In the genomic region with DNA sequence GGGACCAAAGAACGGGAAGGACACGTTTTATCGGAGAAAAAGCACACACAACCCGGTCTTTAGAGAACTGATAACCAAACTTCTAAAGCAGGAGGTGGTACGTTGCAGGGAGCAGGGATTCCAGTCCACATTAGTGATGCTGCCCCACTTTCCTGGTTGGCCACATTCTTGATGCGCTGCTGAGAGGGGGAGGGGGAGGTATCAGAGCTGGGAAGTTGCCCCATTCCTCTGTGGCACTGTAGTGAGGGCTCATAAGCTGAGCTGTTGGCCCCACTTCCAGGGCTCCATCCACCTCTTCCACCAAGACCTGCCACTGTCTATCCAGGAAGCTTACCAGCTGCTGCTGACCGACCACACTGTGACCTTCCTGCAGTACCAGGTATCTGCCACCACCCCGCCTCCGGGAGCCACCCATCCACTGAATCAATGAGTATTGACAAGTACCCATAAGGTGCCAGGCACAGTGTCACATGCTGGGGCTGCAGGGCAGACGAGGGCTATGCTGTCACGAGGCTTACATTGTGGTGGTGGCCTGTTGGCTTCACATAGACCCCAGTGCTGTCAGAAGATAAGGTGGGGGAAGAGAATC, we compare ENCODE assay signal across 8 cellular contexts. TPM values are rescaled to one million over a fixed set of nuclear protein-coding genes. Genes with fewer than 3 reads are reported as not detected.
DNase-seq lines count a peak whose midpoint lies in the region; ATAC-seq, FAIRE-seq and TF ChIP-seq lines count a peak whose summit lies in the region.

No MANE protein-coding gene starts in this region.

- H3K9me3 Mint-ChIP-seq in MCF 10A (ENCODE audit: unreplicated experiment) (no peaks in the 10 kb centered on the region), mesothelial cell of epicardium (no peaks in the 10 kb centered on the region)

- TF ChIP-seq CTCF in GM06990 (IDR thresholded peaks at IDR 0.05; ENCODE audit: insufficient read depth, low read length, poor library complexity, severe bottlenecking), result peak; percentile 7
- TF ChIP-seq CTCF in MCF 10A (IDR thresholded peaks at IDR 0.05; ENCODE audit: unreplicated experiment), result no peak
- peak; percentile 27 for TF ChIP-seq CTCF in mesothelial cell of epicardium (IDR thresholded peaks at IDR 0.05; ENCODE audit: unreplicated experiment)

- CTCF ChIA-PET in MCF 10A (lab: Yijun Ruan, JAX), result interaction anchor here (0.5 to 1.6 kb wide), 10 partner anchors 7 to 357 kb away, joined by 3 to 12 read pairs (median 4); a partner anchor contains a TSS

- no peaks in the 10 kb centered on the region for H3K27me3 Mint-ChIP-seq in MCF 10A (ENCODE audit: insufficient read depth, unreplicated experiment)
- H3K27me3 Mint-ChIP-seq in mesothelial cell of epicardium (ENCODE audit: low read depth), result no peaks in the 10 kb centered on the region

- BruUV-seq in MCF 10A (replicated peaks; lab: Mats Ljungman, UMichigan), result no TSS peak

- H3K36me3 Mint-ChIP-seq in MCF 10A (ENCODE audit: insufficient read depth, unreplicated experiment), result peaks cover 54% of the 10 kb centered on the region
- peaks cover 7% of the 10 kb centered on the region for H3K36me3 Mint-ChIP-seq in mesothelial cell of epicardium

- intact Hi-C loops in MCF 10A (cut with micrococcal nuclease), result loop anchor here (2.0 kb wide), 2 partner anchors 71 to 243 kb away; no protein-coding TSS in a partner anchor

- H3K36me3 ChIP-seq in GM06990 (ENCODE audit: control insufficient read depth, insufficient read depth, low read length) (peaks cover 4% of the 10 kb centered on the region), NT2/D1 (ENCODE audit: insufficient read depth, insufficient read length, low read length) (peaks cover 59% of the 10 kb centered on the region)

- H3K9me3 ChIP-seq in NT2/D1 (ENCODE audit: insufficient read depth, low read length), result no peaks in the 10 kb centered on the region

- H3K27me3 ChIP-seq in GM06990 (replicated peaks; ENCODE audit: control insufficient read depth, insufficient read depth, low read length) (no peaks in the 10 kb centered on the region; the same call in 1 of the 2 replicates), NT2/D1 (ENCODE audit: insufficient read depth, insufficient read length) (no peaks in the 10 kb centered on the region)

- peak overlapping the region; percentile 83 for H3K9ac ChIP-seq in NT2/D1 (ENCODE audit: insufficient read length, low read depth)

- peak; percentile 77 for FAIRE-seq in urothelium cell line (lab: Jason Lieb, UNC)

- POLR2A ChIA-PET in MCF 10A (lab: Yijun Ruan, JAX), result interaction anchor here (0.6 to 2.5 kb wide), 7 partner anchors 9 to 379 kb away, joined by 3 to 54 read pairs (median 7); a partner anchor contains a TSS

- H3K27ac Mint-ChIP-seq in MCF 10A (ENCODE audit: low read depth, unreplicated experiment), result no peak overlapping the region
- H3K27ac Mint-ChIP-seq in mesothelial cell of epicardium, result peak overlapping the region; percentile 47

- H3K4me1 Mint-ChIP-seq in MCF 10A (ENCODE audit: insufficient read depth, unreplicated experiment) (peaks cover 11% of the 10 kb centered on the region), mesothelial cell of epicardium (peaks cover 29% of the 10 kb centered on the region)

- H3K4me3 ChIP-seq in GM06990 (replicated peaks; ENCODE audit: low read depth, low read length), result peak overlapping the region; percentile 87
- H3K4me3 ChIP-seq in NT2/D1 (ENCODE audit: insufficient read length, low read depth), result peak overlapping the region; percentile 82

- H3K4me3 Mint-ChIP-seq in MCF 10A (ENCODE audit: unreplicated experiment), result peak overlapping the region; percentile 81
- peak overlapping the region; percentile 77 for H3K4me3 Mint-ChIP-seq in mesothelial cell of epicardium

- DNase-seq in GM06990 (ENCODE audit: extremely low read depth, insufficient read length) (peak; percentile 46), NT2/D1 (ENCODE audit: low read depth, low spot score) (no peak), MCF 10A (ENCODE audit: unreplicated experiment) (no peak), mesothelial cell of epicardium (ENCODE audit: low spot score in 2 of 2, unreplicated experiment in 2 of 2) (no peak), urothelium cell line (ENCODE audit: low spot score) (peak; percentile 58), NCI-H524 (lab: John Stamatoyannopoulos, UW) (no peak), HCEC 1CT (no peak)

- peaks cover 13% of the 10 kb centered on the region for H3K4me1 ChIP-seq in NT2/D1 (ENCODE audit: insufficient read depth, insufficient read length)

- no peak for ATAC-seq in GM18868 (IDR thresholded peaks at IDR 0.05; ENCODE audit: unreplicated experiment)

RNA-seq across cellular contexts. Expression of a gene that starts 1.0 kb away (rescaled TPM):
- total RNA-seq in MCF 10A (2022) (13.3 and 15.6 TPM in 2 replicates), mesothelial cell of epicardium (27.2 to 31.8 TPM (median 31.8 TPM) in 3 replicates)

RNA-seq across cellular contexts. Expression of a gene that starts 2.0 kb away (rescaled TPM):
- total RNA-seq in MCF 10A (2022), result 19.2 and 19.8 TPM in 2 replicates
- 37.4 to 39.2 TPM (median 37.4 TPM) in 3 replicates for total RNA-seq in mesothelial cell of epicardium

RNA-seq across cellular contexts. Expression of a gene that starts 8.1 kb away (rescaled TPM):
- 19.8 and 21.2 TPM in 2 replicates for total RNA-seq in MCF 10A (2022)
- total RNA-seq in mesothelial cell of epicardium, result 29.8 to 33.1 TPM (median 31.9 TPM) in 3 replicates

Comparison
In these comparisons a context has a peak if more than half of its experiments do, and no peak if none do; other contexts are left out.
1. DNase-seq: peak in GM06990 (single experiment) and urothelium cell line (single experiment); none in NT2/D1 (single experiment), MCF 10A (single experiment), mesothelial cell of epicardium (0 of 2), NCI-H524 (0 of 2) and HCEC 1CT (single experiment).